8 cellular contexts compared by ENCODE assay signal in the genomic region with DNA sequence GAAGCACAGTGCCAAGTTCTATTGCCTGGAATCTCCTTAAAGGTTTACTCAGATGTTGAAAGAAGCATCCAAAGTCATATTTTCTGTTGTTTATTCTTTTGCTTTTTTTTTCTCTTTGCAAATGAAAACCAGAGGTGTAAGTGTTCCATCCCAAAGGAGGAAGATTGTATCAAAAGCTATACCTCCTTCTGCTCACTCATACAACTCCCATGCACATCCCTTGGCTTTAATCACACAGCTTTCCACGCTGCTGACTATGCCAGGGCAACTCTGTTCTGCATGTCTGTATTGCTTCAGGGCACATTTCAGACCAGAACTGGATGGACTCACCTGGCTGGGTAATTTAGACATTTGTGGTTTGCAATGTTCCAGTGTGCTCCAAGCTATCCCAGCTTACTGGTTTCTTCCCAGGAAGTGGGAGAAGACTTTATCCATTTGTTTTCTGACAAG.
DNase-seq lines count a peak whose midpoint lies in the region; ATAC-seq, FAIRE-seq and TF ChIP-seq lines count a peak whose summit lies in the region.
"Had no signal": no experiment of that assay in that cellular context is flagged by ENCODE, and none has a peak within 500 bp of the region (broad histone marks: within the 10 kb centered on the region; RNA-seq: fewer than 3 reads in every experiment).

No MANE protein-coding gene starts in this region.

- TF ChIP-seq CTCF in foreskin keratinocyte (conservative IDR thresholded peaks at IDR 0.05): no peak

- H3K27me3 ChIP-seq in foreskin keratinocyte (no peaks in the 10 kb centered on the region), small intestine (ENCODE audit: control insufficient read depth in 2 of 2, insufficient read depth in 2 of 2, low read length in 2 of 2) (no peaks in the 10 kb centered on the region)
- H3K27me3 ChIP-seq: pancreas had no signal

- H3K27ac ChIP-seq in foreskin keratinocyte (peak overlapping the region; percentile 24), small intestine (ENCODE audit: low read depth in 1 of 2, low read length in 1 of 2) (peak overlapping the region; percentile 4 to 91)

- no peaks in the 10 kb centered on the region for H3K9me3 ChIP-seq in small intestine (ENCODE audit: control insufficient read depth, low read depth)

- H3K4me1 ChIP-seq in foreskin keratinocyte: peaks cover 49% of the 10 kb centered on the region
- H3K4me1 ChIP-seq in small intestine (ENCODE audit: control insufficient read depth in 2 of 2, insufficient read depth in 1 of 2, low read depth in 1 of 2, low read length in 1 of 2): peaks cover 0 to 12% of the 10 kb centered on the region in 2 donors

- no peak for FAIRE-seq in small intestine (lab: Jason Lieb, UNC)
- FAIRE-seq: pancreas had no signal

- WGBS in small intestine, 3 donors: 77 to 96% (median 91%) methylated on average over 1 of the region's 1 CpG

- H3K36me3 ChIP-seq in small intestine (ENCODE audit: control insufficient read depth in 2 of 2, insufficient read depth in 2 of 2, low read length in 2 of 2): no peaks in the 10 kb centered on the region
- H3K36me3 ChIP-seq: pancreas had no signal

- ATAC-seq in foreskin keratinocyte (peak; percentile 89), GM19023 (IDR thresholded peaks at IDR 0.05; ENCODE audit: unreplicated experiment) (no peak)

- DNase-seq in HPDE6-E6E7 (ENCODE audit: extremely low spot score): peak; percentile 41
- DNase-seq in RPMI7951 (ENCODE audit: low read depth): peak; percentile 79
- DNase-seq in foreskin keratinocyte: peak; percentile 84 to 93
- DNase-seq in small intestine: no peak
- no peak for DNase-seq in COR-L47 (lab: John Stamatoyannopoulos, UW)
- DNase-seq in NAMALWA (ENCODE audit: low spot score): no peak

- H3K4me3 ChIP-seq in small intestine (ENCODE audit: low read depth in 1 of 2, low read length in 2 of 2): no peak overlapping the region
- H3K4me3 ChIP-seq: pancreas had no signal

Comparison
In these comparisons a context has a peak if more than half of its experiments do, and no peak if none do; other contexts are left out.
1. DNase-seq: peak in HPDE6-E6E7 (single experiment), RPMI7951 (single experiment) and foreskin keratinocyte (2 of 2); none in small intestine (single experiment), COR-L47 (single experiment) and NAMALWA (single experiment).